Comparison of ENCODE assay signal across 24 cellular contexts in genomic region chr12:75840994-75841355, GRCh38.
DNase-seq lines count a peak whose midpoint lies in the region; ATAC-seq, FAIRE-seq and TF ChIP-seq lines count a peak whose summit lies in the region.
"Had no signal": no experiment of that assay in that cellular context is flagged by ENCODE, and none has a peak within 500 bp of the region (broad histone marks: within the 10 kb centered on the region; RNA-seq: fewer than 3 reads in every experiment).

No MANE protein-coding gene starts in this region.

- FAIRE-seq in GM12878 (lab: Jason Lieb, UNC), result no peak
- FAIRE-seq: H1, K562 had no signal

- in situ Hi-C loops in GM12878 (cut with MboI), result no loop called here

- H3K9me3 ChIP-seq in GM12878 (replicated peaks; ENCODE audit: control insufficient read depth, insufficient read depth, low read length) (no peaks in the 10 kb centered on the region), esophagus muscularis mucosa (no peaks in the 10 kb centered on the region), uterus (no peaks in the 10 kb centered on the region)

- TF ChIP-seq RAD21 in GM12878 (IDR thresholded peaks at IDR 0.05; ENCODE audit: insufficient read depth, low read depth, low read length), result no peak

- H3K27ac ChIP-seq in GM12878 (ENCODE audit: control insufficient read depth, insufficient read depth) (no peak overlapping the region), esophagus muscularis mucosa (replicated peaks in 1 of 4) (no peak overlapping the region), uterus (no peak overlapping the region)
- H3K27ac ChIP-seq: PC-9, SJSA1 had no signal

- BruUV-seq in GM12878 (replicated peaks; lab: Mats Ljungman, UMichigan), result no TSS peak

- no peak overlapping the region for H2AFZ ChIP-seq in GM12878 (ENCODE audit: control insufficient read depth, low read depth, low read length)
- H2AFZ ChIP-seq: PC-9 had no signal

- RAD21 ChIA-PET in GM12878 (lab: Charles Lee; ENCODE audit: unreplicated experiment), result no interaction called here

- no peak for TF ChIP-seq EP300 in GM12878 (IDR thresholded peaks at IDR 0.05; ENCODE audit: borderline replicate concordance in 1 of 2, control insufficient read depth in 1 of 2, low read depth in 2 of 2, low read length in 2 of 2)
- TF ChIP-seq EP300 in esophagus muscularis mucosa (IDR thresholded peaks at IDR 0.05), result no peak

- H3K4me3 ChIP-seq in GM12878, result no peak overlapping the region
- H3K4me3 ChIP-seq in esophagus muscularis mucosa, result no peak overlapping the region
- H3K4me3 ChIP-seq in foreskin fibroblast (ENCODE audit: low read depth in 1 of 2, low read length in 2 of 2), result no peak overlapping the region
- no peak overlapping the region for H3K4me3 ChIP-seq in uterus
- H3K4me3 ChIP-seq: K562, PC-9, SJSA1 had no signal

- no peak overlapping the region for H3K9ac ChIP-seq in GM12878 (ENCODE audit: control insufficient read depth, insufficient read depth, low read length)

- no peaks in the 10 kb centered on the region for H4K20me1 ChIP-seq in GM12878 (ENCODE audit: control insufficient read depth, insufficient read depth)

- H3K4me1 ChIP-seq in GM12878 (ENCODE audit: control insufficient read depth, insufficient read depth, low read length) (no peaks in the 10 kb centered on the region), esophagus muscularis mucosa (peaks cover 0 to 11% (median 2%) of the 10 kb centered on the region in 4 donors), uterus (no peaks in the 10 kb centered on the region)
- H3K4me1 ChIP-seq: SJSA1 had no signal

- ATAC-seq in GM18502 (IDR thresholded peaks at IDR 0.05; ENCODE audit: poor library complexity, unreplicated experiment) (peak; percentile 56), HG02798 (IDR thresholded peaks at IDR 0.05; ENCODE audit: poor library complexity, unreplicated experiment) (peak; percentile 71), HG03025 (IDR thresholded peaks at IDR 0.05; ENCODE audit: low FRiP score, unreplicated experiment) (peak; percentile 64), GM12878 (peak; percentile 54)
- ATAC-seq: HCT116, K562 had no signal

- DNase-seq in GM12878 (ENCODE audit: low read depth, low spot score) (no peak), esophagus muscularis mucosa (ENCODE audit: extremely low spot score) (no peak), foreskin fibroblast (no peak), uterus (no peak)
- no peak for DNase-seq in stimulated activated naive CD4-positive, alpha-beta T cell (lab: John Stamatoyannopoulos, UW)
- DNase-seq: Calu3, DND-41, NCI-H1105 treated with DMSO at 0.1 percent for 48 hours, NCI-H146, NCI-H2029, NCI-H446, NCI-H524 treated with DMSO at 0.1 percent for 48 hours, NCI-H774, PC-9, Right ventricle myocardium superior, RPMI8226, T-helper 2 cell had no signal

- POLR2A ChIA-PET in GM12878 (lab: Charles Lee), result no interaction called here

- SMC1A ChIA-PET in GM12878 (lab: Charles Lee; ENCODE audit: uncharacterized antibody, unreplicated experiment), result no interaction called here

- no peak for TF ChIP-seq CTCF in GM12878 (IDR thresholded peaks at IDR 0.05 in 2 of 3, conservative IDR thresholded peaks at IDR 0.05 in 1 of 3; ENCODE audit: control insufficient read depth in 2 of 3, extremely low read depth in 1 of 3, insufficient read depth in 1 of 3, low read depth in 3 of 3, low read length in 3 of 3)
- TF ChIP-seq CTCF in esophagus muscularis mucosa (IDR thresholded peaks at IDR 0.05), result no peak
- no peak for TF ChIP-seq CTCF in foreskin fibroblast (IDR thresholded peaks at IDR 0.05; ENCODE audit: low read depth, low read length)
- TF ChIP-seq CTCF in uterus (IDR thresholded peaks at IDR 0.05), result no peak

- H3K36me3 ChIP-seq in GM12878 (ENCODE audit: control insufficient read depth in 2 of 2, insufficient read depth in 2 of 2, low read length in 1 of 2) (no peaks in the 10 kb centered on the region), esophagus muscularis mucosa (no peaks in the 10 kb centered on the region), uterus (no peaks in the 10 kb centered on the region)
- H3K36me3 ChIP-seq: SJSA1 had no signal

- H3K79me2 ChIP-seq in GM12878 (ENCODE audit: control insufficient read depth, insufficient read depth, low read length), result no peaks in the 10 kb centered on the region

- intact Hi-C loops in GM12878 (cut with micrococcal nuclease; ENCODE audit: unreplicated experiment), result no loop called here
- intact Hi-C loops in esophagus muscularis mucosa (cut with DNase I), result no loop called here
- intact Hi-C loops in uterus (cut with DNase I; ENCODE audit: low total_unique reads), result no loop called here

- CTCF ChIA-PET in GM12878 (lab: Yijun Ruan, JAX), result interaction anchor here (0.5 to 1.8 kb wide), 3 partner anchors 8 to 895 kb away, joined by 3 to 5 read pairs (median 4); no protein-coding TSS in a partner anchor

- 0% methylated on average over 3 of the region's 3 CpGs for WGBS in GM12878 (ENCODE audit: insufficient coverage, insufficient replicate concordance, low lambda C conversion rate, missing lambda C conversion rate)
- 94% methylated on average over 3 of the region's 3 CpGs for WGBS in esophagus muscularis mucosa

- no peak overlapping the region for H3K4me2 ChIP-seq in GM12878 (ENCODE audit: control insufficient read depth, insufficient read depth)
- H3K4me2 ChIP-seq: PC-9 had no signal

- no peaks in the 10 kb centered on the region for H3K27me3 ChIP-seq in GM12878 (replicated peaks in 1 of 2; ENCODE audit: control insufficient read depth in 2 of 2, insufficient read depth in 2 of 2, low read length in 1 of 2)
- H3K27me3 ChIP-seq in esophagus muscularis mucosa, result no peaks in the 10 kb centered on the region
- H3K27me3 ChIP-seq in uterus, result no peaks in the 10 kb centered on the region
- H3K27me3 ChIP-seq: SJSA1 had no signal

- TF ChIP-seq POLR2A in GM12878 (IDR thresholded peaks at IDR 0.05; ENCODE audit: low read depth, low read length) (no peak), esophagus muscularis mucosa (IDR thresholded peaks at IDR 0.05; ENCODE audit: low read depth) (no peak), uterus (IDR thresholded peaks at IDR 0.05) (no peak)

TF ChIP-seq in GM12878, 131 proteins besides CTCF, POLR2A, EP300 and RAD21:
- no peak for TF ChIP-seq ZNF687 (IDR thresholded peaks at IDR 0.05)
- 0 out of 2 replicates have a peak, but pooled peaks have one; percentile 11 for TF ChIP-seq RUNX3 (IDR thresholded peaks at IDR 0.05; ENCODE audit: low read length)
- TF ChIP-seq MTA2 (IDR thresholded peaks at IDR 0.05; ENCODE audit: low read depth), result no peak
- no peak for TF ChIP-seq SPI1 (IDR thresholded peaks at IDR 0.05; ENCODE audit: borderline replicate concordance, insufficient read depth, low read depth, low read length)
